In genomic region chr5:133287500-133287899, GRCh38 we compare ENCODE assay signal across 10 cellular contexts.
A peak's percentile ranks its signal among the peaks of the same experiment; 100 is the strongest.
DNase-seq lines count a peak whose midpoint lies in the region; ATAC-seq, FAIRE-seq and TF ChIP-seq lines count a peak whose summit lies in the region.
"Had no signal": no experiment of that assay in that cellular context is flagged by ENCODE, and none has a peak within 500 bp of the region (broad histone marks: within the 10 kb centered on the region; RNA-seq: fewer than 3 reads in every experiment).

No MANE protein-coding gene starts in this region.

- FAIRE-seq in pancreas (lab: Jason Lieb, UNC): no peak
- FAIRE-seq: endometrium had no signal

- H3K4me3 ChIP-seq in pancreas (no peak overlapping the region), ascending aorta (no peak overlapping the region)
- H3K4me3 ChIP-seq: thoracic aorta had no signal

- POLR2A ChIA-PET in T-cell (lab: Charles Lee): no interaction called here

- no peaks in the 10 kb centered on the region for H3K36me3 Mint-ChIP-seq in T-cell

- no peaks in the 10 kb centered on the region for H3K27me3 Mint-ChIP-seq in T-cell

- H3K36me3 ChIP-seq in pancreas (no peaks in the 10 kb centered on the region), ascending aorta (no peaks in the 10 kb centered on the region)
- H3K36me3 ChIP-seq: thoracic aorta had no signal

- intact Hi-C loops in pancreas (cut with DNase I): no loop called here
- intact Hi-C loops in ascending aorta (cut with DNase I): no loop called here

- ATAC-seq in GM19351 (IDR thresholded peaks at IDR 0.05; ENCODE audit: unreplicated experiment) (peak; percentile 43), T-cell (replicated peaks in 1 of 4) (peak in 3 of 4 experiments; percentile 54 to 68 (median 57)), pancreas (peak in 3 of 4 donors; percentile 60 to 78 (median 68))

- DNase-seq in AG09319 (ENCODE audit: extremely low read depth, low read depth): no peak
- peak in 27 of 34 experiments; percentile 3 to 58 (median 30) for DNase-seq in T-cell
- DNase-seq in dermis microvascular lymphatic vessel endothelial cell (ENCODE audit: low read depth in 2 of 2): peak; percentile 38 to 48
- DNase-seq in pancreas: peak in 2 of 6 donors; percentile 17 to 22
- no peak for DNase-seq in ascending aorta (ENCODE audit: low spot score in 2 of 2)
- DNase-seq in GM19238 (ENCODE audit: insufficient read length, low spot score): no peak
- DNase-seq in middle frontal gyrus (ENCODE audit: extremely low spot score, low spot score): no peak

- H3K4me1 Mint-ChIP-seq in T-cell: no peaks in the 10 kb centered on the region

- H3K9me3 ChIP-seq in pancreas (no peaks in the 10 kb centered on the region), ascending aorta (no peaks in the 10 kb centered on the region)
- H3K9me3 ChIP-seq: thoracic aorta had no signal

- WGBS in pancreas, 2 donors: 73 to 77% methylated on average over 3 of the region's 3 CpGs

- H3K9me3 Mint-ChIP-seq in T-cell: no peaks in the 10 kb centered on the region

- TF ChIP-seq CTCF in AG09319 (IDR thresholded peaks at IDR 0.05; ENCODE audit: low read depth, low read length) (peak; percentile 53), pancreas (IDR thresholded peaks at IDR 0.05) (peak in 1 of 4 donors; percentile 25), ascending aorta (IDR thresholded peaks at IDR 0.05) (peak in 1 of 3 experiments; percentile 8)

- H3K4me1 ChIP-seq in pancreas (no peaks in the 10 kb centered on the region), ascending aorta (no peaks in the 10 kb centered on the region)

- no peak overlapping the region for H3K27ac Mint-ChIP-seq in T-cell

- H3K27me3 ChIP-seq in pancreas (no peaks in the 10 kb centered on the region), ascending aorta (no peaks in the 10 kb centered on the region)

- H3K4me3 Mint-ChIP-seq in T-cell: no peak overlapping the region

- H3K27ac ChIP-seq in pancreas (no peak overlapping the region), ascending aorta (no peak overlapping the region)
- H3K27ac ChIP-seq: thoracic aorta had no signal

- CTCF ChIA-PET in T-cell (lab: Charles Lee): interaction anchor here (0.7 to 2.3 kb wide), 5 partner anchors 10 to 176 kb away, joined by 3 to 14 read pairs (median 3); no protein-coding TSS in a partner anchor

Comparison
In these comparisons a context has a peak if more than half of its experiments do, and no peak if none do; other contexts are left out.
1. DNase-seq: peak in T-cell (27 of 34) and dermis microvascular lymphatic vessel endothelial cell (2 of 2); none in AG09319 (single experiment), ascending aorta (0 of 2), GM19238 (single experiment) and middle frontal gyrus (single experiment).
2. Peak in every context shown above with its lines, with median percentiles within 50 percentile points of each other: ATAC-seq.